9 cellular contexts compared by ENCODE assay signal in the genomic region with DNA sequence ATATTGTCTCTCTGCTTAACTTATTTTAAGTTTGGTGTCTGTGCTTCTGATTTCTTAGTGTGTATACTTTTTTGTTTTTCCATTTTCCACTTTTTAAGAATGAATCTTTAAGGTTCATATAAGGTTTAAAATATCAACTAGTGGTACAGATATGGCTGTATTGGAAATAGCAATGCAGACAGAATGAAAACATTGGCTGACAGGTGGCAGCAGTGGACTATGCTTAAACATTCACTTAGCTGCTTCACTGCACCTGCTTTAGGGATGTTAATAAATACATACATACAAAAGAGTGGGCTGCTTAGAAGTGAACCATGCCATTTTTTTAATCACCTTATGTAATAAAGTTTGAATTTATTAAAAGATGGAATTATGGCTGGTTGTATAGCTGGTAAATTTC. TPM values are rescaled to one million over a fixed set of nuclear protein-coding genes. Genes with fewer than 3 reads are reported as not detected.
DNase-seq lines count a peak whose midpoint lies in the region; ATAC-seq and TF ChIP-seq lines count a peak whose summit lies in the region.
"Had no signal": no experiment of that assay in that cellular context is flagged by ENCODE, and none has a peak within 500 bp of the region (broad histone marks: within the 10 kb centered on the region; RNA-seq: fewer than 3 reads in every experiment).

No MANE protein-coding gene starts in this region.

- TF ChIP-seq CTCF in WERI-Rb-1 (IDR thresholded peaks at IDR 0.05; ENCODE audit: low read depth, low read length) (peak; percentile 57), osteoblast (IDR thresholded peaks at IDR 0.05; ENCODE audit: extremely low read depth, low read depth, low read length) (no peak)

- H3K4me2 ChIP-seq in osteoblast (ENCODE audit: insufficient read depth, low read length), result no peak overlapping the region

- no peaks in the 10 kb centered on the region for H3K4me1 ChIP-seq in osteoblast (ENCODE audit: insufficient read depth, low read length)

- peaks cover 49% of the 10 kb centered on the region for H3K36me3 ChIP-seq in WERI-Rb-1
- peaks cover 18% of the 10 kb centered on the region for H3K36me3 ChIP-seq in osteoblast (ENCODE audit: insufficient read depth, low read length)

- peaks cover 25% of the 10 kb centered on the region for H3K79me2 ChIP-seq in osteoblast (ENCODE audit: insufficient read depth, low read length)

- H3K4me3 ChIP-seq in WERI-Rb-1 (ENCODE audit: low read depth, low read length), result no peak overlapping the region
- no peak overlapping the region for H3K4me3 ChIP-seq in osteoblast (ENCODE audit: insufficient read depth, low read length)

- H3K27ac ChIP-seq in WERI-Rb-1, result no peak overlapping the region
- H3K27ac ChIP-seq in osteoblast (ENCODE audit: low read depth, low read length), result no peak overlapping the region
- H3K27ac ChIP-seq: HL-60 had no signal

- H3K27me3 ChIP-seq in WERI-Rb-1 (ENCODE audit: insufficient read depth, low read depth, severe bottlenecking) (no peaks in the 10 kb centered on the region), osteoblast (ENCODE audit: insufficient read depth, low read length) (no peaks in the 10 kb centered on the region)

- no peak overlapping the region for H2AFZ ChIP-seq in osteoblast (ENCODE audit: low read length)

- ATAC-seq in GM18519 (IDR thresholded peaks at IDR 0.05; ENCODE audit: low FRiP score, unreplicated experiment) (peak; percentile 73), HG03571 (IDR thresholded peaks at IDR 0.05; ENCODE audit: unreplicated experiment) (peak; percentile 77), GM21367 (IDR thresholded peaks at IDR 0.05; ENCODE audit: unreplicated experiment) (no peak), HG03196 (IDR thresholded peaks at IDR 0.05; ENCODE audit: unreplicated experiment) (no peak)

- H4K20me1 ChIP-seq in osteoblast (ENCODE audit: insufficient read depth, low read length), result peaks cover 10% of the 10 kb centered on the region

- H3K9me3 ChIP-seq in WERI-Rb-1 (ENCODE audit: severe bottlenecking) (no peaks in the 10 kb centered on the region), osteoblast (ENCODE audit: low read depth, low read length) (no peaks in the 10 kb centered on the region)

- DNase-seq in AML-193 (lab: John Stamatoyannopoulos, UW) (peak; percentile 19 to 30), WERI-Rb-1 (peak; percentile 50), osteoblast (ENCODE audit: insufficient read length, low spot score, missing footprints) (peak; percentile 58)
- DNase-seq in activated CD4-positive, CD25-positive, alpha-beta regulatory T cell treated with anti-CD3 and anti-CD28 coated beads, Interleukin-2, amount 50 U/mL, for 72 hours, result no peak

RNA-seq across cellular contexts. Expression of gene TM9SF2, which starts 27.3 kb away (rescaled TPM):
- total RNA-seq in osteoblast, result 160 and 182 TPM in 2 replicates

Comparison
In these comparisons a context has a peak if more than half of its experiments do, and no peak if none do; other contexts are left out.
1. ATAC-seq: peak in GM18519 (single experiment) and HG03571 (single experiment); none in GM21367 (single experiment) and HG03196 (single experiment).